Comparison of ENCODE assay signal across 9 cellular contexts in genomic region chr7:127396184-127396583, GRCh38. TPM values are rescaled to one million over a fixed set of nuclear protein-coding genes. Genes with fewer than 3 reads are reported as not detected.
A peak's percentile ranks its signal among the peaks of the same experiment; 100 is the strongest.
DNase-seq lines count a peak whose midpoint lies in the region; ATAC-seq, FAIRE-seq and TF ChIP-seq lines count a peak whose summit lies in the region.
"Had no signal": no experiment of that assay in that cellular context is flagged by ENCODE, and none has a peak within 500 bp of the region (broad histone marks: within the 10 kb centered on the region; RNA-seq: fewer than 3 reads in every experiment).

No MANE protein-coding gene starts in this region.

- peaks cover 5 to 10% of the 10 kb centered on the region in 2 donors for H3K4me1 Mint-ChIP-seq in effector memory CD8-positive, alpha-beta T cell (ENCODE audit: low read depth in 2 of 2)

- no peak overlapping the region for H3K4me3 Mint-ChIP-seq in effector memory CD8-positive, alpha-beta T cell

- no peaks in the 10 kb centered on the region for H3K9me3 Mint-ChIP-seq in effector memory CD8-positive, alpha-beta T cell

- FAIRE-seq in GM12892 (lab: Jason Lieb, UNC), result no peak
- no peak for FAIRE-seq in urothelium cell line (lab: Jason Lieb, UNC)

- TF ChIP-seq POLR2A in GM12892 (IDR thresholded peaks at IDR 0.05; ENCODE audit: low read depth, low read length), result no peak

- H3K9me2 ChIP-seq in MM.1S (replicated peaks; ENCODE audit: insufficient read depth, low read length), result no peaks in the 10 kb centered on the region

- peaks cover 9 to 15% of the 10 kb centered on the region in 2 donors for H3K27me3 Mint-ChIP-seq in effector memory CD8-positive, alpha-beta T cell

- no peaks in the 10 kb centered on the region for H3K9me3 ChIP-seq in MM.1S (replicated peaks; ENCODE audit: insufficient read depth, low read length)

- H3F3A ChIP-seq in MM.1S (ENCODE audit: insufficient read depth, low read length), result peaks cover 14% of the 10 kb centered on the region

- DNase-seq in ELR (ENCODE audit: low read depth), result peak; percentile 24
- DNase-seq in MM.1S, result peak; percentile 48
- peak; percentile 18 to 27 (median 24) for DNase-seq in effector memory CD8-positive, alpha-beta T cell
- no peak for DNase-seq in GM12892 (ENCODE audit: insufficient read length)
- DNase-seq in urothelium cell line (ENCODE audit: low spot score), result no peak
- DNase-seq in midbrain (lab: John Stamatoyannopoulos, UW), result no peak
- DNase-seq in hypothalamus (lab: John Stamatoyannopoulos, UW), result no peak
- DNase-seq: NCI-H526 had no signal

- H3K4me2 ChIP-seq in MM.1S (ENCODE audit: low read depth, low read length), result no peak overlapping the region

- no peaks in the 10 kb centered on the region for H3K27me3 ChIP-seq in MM.1S (replicated peaks; ENCODE audit: insufficient read depth, low read length)

- H2AFZ ChIP-seq in MM.1S (ENCODE audit: low read length), result no peak overlapping the region

- no peak overlapping the region for H3K4me3 ChIP-seq in MM.1S (ENCODE audit: low read length)

- H4K20me1 ChIP-seq in MM.1S (ENCODE audit: insufficient read depth, low read length), result no peaks in the 10 kb centered on the region

- peaks cover 14% of the 10 kb centered on the region for H3K79me2 ChIP-seq in MM.1S (ENCODE audit: low read length)

- H3K36me3 Mint-ChIP-seq in effector memory CD8-positive, alpha-beta T cell (ENCODE audit: insufficient read depth), result peaks cover 23% of the 10 kb centered on the region

- H3K27ac ChIP-seq in MM.1S (ENCODE audit: low read length), result no peak overlapping the region

- no peak for TF ChIP-seq CTCF in MM.1S (IDR thresholded peaks at IDR 0.05; ENCODE audit: low read length)

- H3K27ac Mint-ChIP-seq in effector memory CD8-positive, alpha-beta T cell, result no peak overlapping the region

- peaks cover 20% of the 10 kb centered on the region for H3K4me1 ChIP-seq in MM.1S (ENCODE audit: low read length)

- H3K36me3 ChIP-seq in MM.1S (replicated peaks; ENCODE audit: insufficient read depth, low read length), result no peaks in the 10 kb centered on the region; the same call in 1 of the 2 replicates

- no peak overlapping the region for H3K9ac ChIP-seq in MM.1S (ENCODE audit: low read length)

- ATAC-seq in GM19372 (IDR thresholded peaks at IDR 0.05; ENCODE audit: low read depth, unreplicated experiment), result peak; percentile 35
- peak; percentile 10 for ATAC-seq in effector memory CD8-positive, alpha-beta T cell (replicated peaks)

RNA-seq across cellular contexts. Expression of gene ZNF800, which starts 3.7 kb away (rescaled TPM):
- polyA plus RNA-seq in GM12892 (2012; ENCODE audit: missing spikeins), result 13.7 TPM

Comparison
In these comparisons a context has a peak if more than half of its experiments do, and no peak if none do; other contexts are left out.
1. DNase-seq: peak in ELR (single experiment), MM.1S (single experiment) and effector memory CD8-positive, alpha-beta T cell (3 of 3); none in GM12892 (single experiment), urothelium cell line (single experiment), midbrain (single experiment) and hypothalamus (0 of 51).